Comparison of ENCODE assay signal across 1 cellular context in genomic region chr10:122492955-122493597, GRCh38.
TF ChIP-seq lines count a peak whose summit lies in the region.

No MANE protein-coding gene starts in this region.

TF ChIP-seq in SK-N-SH, 30 proteins besides CTCF, POLR2A, EP300 and RAD21:
- no peak for TF ChIP-seq IRF3 (IDR thresholded peaks at IDR 0.05; ENCODE audit: low read depth, low read length)
